In the genomic region with DNA sequence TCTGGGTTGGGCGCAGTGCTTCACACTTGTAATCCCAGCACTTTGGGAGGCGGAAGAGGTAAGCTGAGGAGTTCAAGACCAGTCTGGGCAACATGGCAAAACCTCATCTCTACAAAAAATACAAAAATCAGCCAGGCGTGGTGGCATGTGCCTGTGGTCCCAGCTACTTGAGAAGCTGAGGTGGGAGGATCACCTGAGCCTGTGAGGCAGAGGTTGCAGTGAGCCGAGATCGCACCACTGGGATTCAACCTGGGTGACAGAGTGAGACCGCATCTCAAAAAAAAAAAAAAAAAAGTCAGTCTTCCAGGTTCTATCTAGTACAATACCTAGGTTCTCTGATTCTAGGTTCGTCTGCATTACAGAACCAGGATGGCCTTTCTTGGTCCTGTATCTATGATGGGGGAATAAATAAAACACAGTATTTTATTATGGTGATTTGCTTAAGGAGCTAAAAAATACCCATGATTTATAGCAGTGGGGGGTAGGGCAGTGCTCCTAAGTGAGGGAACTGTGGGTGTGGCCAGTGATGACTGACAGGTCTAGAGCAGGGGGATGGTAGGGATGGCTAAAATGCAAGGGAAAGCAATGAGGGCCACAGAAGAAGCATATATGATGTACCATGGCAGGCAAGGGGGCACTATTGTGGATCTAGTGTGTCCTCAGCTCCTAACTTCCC, we compare ENCODE assay signal across 20 cellular contexts.
"Had no signal": no experiment of that assay in that cellular context is flagged by ENCODE, and none has a peak within 500 bp of the region (broad histone marks: within the 10 kb centered on the region; RNA-seq: fewer than 3 reads in every experiment).

No MANE protein-coding gene starts in this region.

- FAIRE-seq: endothelial cell of umbilical vein had no signal

- DNase-seq: activated CD4-positive, alpha-beta T cell treated with anti-CD3 and anti-CD28 coated beads for 36 hours; activated CD8-positive, alpha-beta memory T cell treated with anti-CD3 and anti-CD28 coated beads, Interleukin-2, amount 50 U/mL, for 48 hours; activated CD8-positive, alpha-beta T cell treated with anti-CD3 and anti-CD28 coated beads, Interleukin-2, amount 10 ng/mL, durations not matched to agents 7 days and 5 days; activated naive CD4-positive, alpha-beta T cell; aorta; colonic mucosa; effector CD4-positive, alpha-beta T cell; foreskin keratinocyte; immature natural killer cell; psoas muscle; spleen; stimulated activated CD4-positive, alpha-beta T cell treated with anti-CD3 and anti-CD28 coated beads, Interleukin-1b, Interleukin-23, amount 100 ng/mL, for 48 hours; stimulated activated naive CD4-positive, alpha-beta T cell; substantia nigra; WERI-Rb-1 had no signal

- H3K27me3 ChIP-seq: colonic mucosa, foreskin keratinocyte, spleen had no signal

- H3K27me3 Mint-ChIP-seq: activated CD4-positive, alpha-beta T cell treated with anti-CD3 and anti-CD28 coated beads for 36 hours had no signal

- H3K36me3 Mint-ChIP-seq: immature natural killer cell, type B pancreatic cell had no signal

- ATAC-seq: activated CD4-positive, alpha-beta T cell treated with anti-CD3 and anti-CD28 coated beads for 36 hours; activated CD8-positive, alpha-beta T cell treated with anti-CD3 and anti-CD28 coated beads, Interleukin-2, amount 10 ng/mL, durations not matched to agents 7 days and 5 days; foreskin keratinocyte; psoas muscle; sciatic nerve had no signal

- H3K9me3 ChIP-seq: colonic mucosa, psoas muscle, spleen had no signal

- H3K27ac Mint-ChIP-seq: activated CD4-positive, alpha-beta T cell treated with anti-CD3 and anti-CD28 coated beads for 36 hours; activated CD8-positive, alpha-beta T cell treated with anti-CD3 and anti-CD28 coated beads, Interleukin-2, amount 10 ng/mL, durations not matched to agents 7 days and 5 days; activated T-helper 1 cell treated with anti-CD3 and anti-CD28 coated beads, Interleukin-12 subunit alpha, Interleukin-12 subunit beta, Interleukin-2, Interleukin-4 antibody, amounts not matched to agents 30 ng/mL and 10 ng/mL and 1 ng/mL, durations not matched to agents 14 hours and 24 hours and 36 hours; immature natural killer cell; type B pancreatic cell had no signal

- H3K4me1 ChIP-seq: colonic mucosa, psoas muscle had no signal

- H3K9me3 Mint-ChIP-seq: activated T-helper 1 cell treated with anti-CD3 and anti-CD28 coated beads, Interleukin-12 subunit alpha, Interleukin-12 subunit beta, Interleukin-2, Interleukin-4 antibody, amounts not matched to agents 30 ng/mL and 10 ng/mL and 1 ng/mL, durations not matched to agents 14 hours and 24 hours and 36 hours; immature natural killer cell; nephron; type B pancreatic cell had no signal

- H3K36me3 ChIP-seq: colonic mucosa, spleen, WERI-Rb-1 had no signal

- H3K4me3 Mint-ChIP-seq: activated CD4-positive, alpha-beta T cell treated with anti-CD3 and anti-CD28 coated beads for 36 hours; activated CD8-positive, alpha-beta T cell treated with anti-CD3 and anti-CD28 coated beads, Interleukin-2, amount 10 ng/mL, durations not matched to agents 7 days and 5 days; activated T-helper 1 cell treated with anti-CD3 and anti-CD28 coated beads, Interleukin-12 subunit alpha, Interleukin-12 subunit beta, Interleukin-2, Interleukin-4 antibody, amounts not matched to agents 30 ng/mL and 10 ng/mL and 1 ng/mL, durations not matched to agents 14 hours and 24 hours and 36 hours; immature natural killer cell; nephron; type B pancreatic cell had no signal

- H3K27ac ChIP-seq: colonic mucosa, foreskin keratinocyte, psoas muscle, WERI-Rb-1 had no signal

- H3K4me3 ChIP-seq: colonic mucosa, psoas muscle, spleen had no signal
